10 cellular contexts compared by ENCODE assay signal in the genomic region with DNA sequence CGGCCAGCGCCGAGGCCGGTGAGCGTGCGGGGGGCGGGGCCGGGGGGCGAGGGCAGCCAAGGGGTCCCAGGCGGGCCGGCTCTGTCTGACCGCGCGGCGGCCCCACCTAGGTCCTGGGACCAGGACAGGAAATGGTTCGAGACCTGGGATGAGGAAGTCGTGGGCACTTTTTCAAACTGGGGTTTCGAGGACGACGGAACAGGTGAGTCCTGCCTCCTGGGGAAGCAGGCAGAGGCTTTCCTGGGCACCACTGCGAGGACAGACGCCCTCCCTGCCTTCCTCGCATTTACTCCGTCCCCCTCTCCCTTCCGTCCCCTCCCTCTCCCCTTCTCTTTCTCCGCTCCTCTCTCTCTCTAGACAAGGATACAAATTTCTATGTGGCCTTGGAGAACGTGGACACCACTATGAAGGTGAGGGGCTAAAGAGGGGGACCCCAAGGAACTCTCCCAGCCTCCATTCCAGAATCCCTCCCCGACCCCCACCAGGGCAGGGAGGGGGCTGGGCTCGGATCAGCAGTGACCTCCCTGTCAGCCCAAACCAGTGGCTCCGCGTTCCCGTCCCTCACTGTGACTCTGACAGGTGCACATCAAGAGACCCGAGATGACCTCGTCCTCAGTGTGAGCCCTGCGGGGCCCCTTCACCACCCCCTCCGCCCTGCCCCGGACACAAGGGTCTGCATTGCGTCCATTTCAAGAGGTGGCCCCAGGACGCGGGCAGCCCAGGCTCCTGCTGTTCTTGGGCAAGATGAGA. TPM values are rescaled to one million over a fixed set of nuclear protein-coding genes. Genes with fewer than 3 reads are reported as not detected.
DNase-seq lines count a peak whose midpoint lies in the region; ATAC-seq and TF ChIP-seq lines count a peak whose summit lies in the region.
"Had no signal": no experiment of that assay in that cellular context is flagged by ENCODE, and none has a peak within 500 bp of the region (broad histone marks: within the 10 kb centered on the region; RNA-seq: fewer than 3 reads in every experiment).

No MANE protein-coding gene starts in this region.

- no peak overlapping the region for H3K4me3 Mint-ChIP-seq in activated T-cell treated with anti-CD3 and anti-CD28 coated beads, Interleukin-2, amount 50 U/mL, for 24 hours

- TF ChIP-seq CTCF in stomach (IDR thresholded peaks at IDR 0.05), result peak in 1 of 7 experiments; percentile 3

- DNase-seq in activated CD4-positive, alpha-beta T cell treated with anti-CD3 and anti-CD28 coated beads for 48 hours, result peak; percentile 17
- no peak for DNase-seq in activated CD4-positive, alpha-beta T cell treated with anti-CD3 and anti-CD28 coated beads, Interleukin-2, amount 50 U/mL, for 1 hour
- peak; percentile 41 for DNase-seq in activated T-cell treated with anti-CD3 and anti-CD28 coated beads, Interleukin-2, amount 50 U/mL, for 24 hours
- DNase-seq in iPS-NIHi7 (ENCODE audit: extremely low spot score) (peak; percentile 60), stomach (no peak), OCI-M2 (lab: John Stamatoyannopoulos, UW; ENCODE audit: unreplicated experiment) (no peak)
- DNase-seq: amygdala had no signal

- H3K36me3 ChIP-seq in stomach, result no peaks in the 10 kb centered on the region

- H3K4me3 ChIP-seq in stomach, result peak overlapping the region; percentile 21 to 50 (median 36)

- H3K4me1 ChIP-seq in stomach, result peaks cover 15 to 22% (median 20%) of the 10 kb centered on the region in 4 donors

- peaks cover 27 to 93% (median 60%) of the 10 kb centered on the region in 3 donors for H3K27me3 ChIP-seq in stomach

- H3K27ac ChIP-seq in stomach, result no peak overlapping the region

- WGBS in stomach, 5 donors, result 9 to 15% (median 10%) methylated on average over 36 to 40 of the region's 40 CpGs

- no peaks in the 10 kb centered on the region for H3K9me3 Mint-ChIP-seq in activated T-cell treated with anti-CD3 and anti-CD28 coated beads, Interleukin-2, amount 50 U/mL, for 24 hours

- TF ChIP-seq EP300 in stomach (IDR thresholded peaks at IDR 0.05), result no peak

- intact Hi-C loops in stomach (cut with DNase I; ENCODE audit: low total_unique reads), result no loop called here

- TF ChIP-seq POLR2A in stomach (IDR thresholded peaks at IDR 0.05), result no peak

- no peak overlapping the region for H3K27ac Mint-ChIP-seq in activated T-cell treated with anti-CD3 and anti-CD28 coated beads, Interleukin-2, amount 50 U/mL, for 24 hours

- H3K9me3 ChIP-seq in stomach, result no peaks in the 10 kb centered on the region

- peaks cover 17% of the 10 kb centered on the region for H3K4me1 Mint-ChIP-seq in activated T-cell treated with anti-CD3 and anti-CD28 coated beads, Interleukin-2, amount 50 U/mL, for 24 hours (ENCODE audit: low read depth)

- ATAC-seq in HG02678 (IDR thresholded peaks at IDR 0.05; ENCODE audit: unreplicated experiment) (no peak), HG03378 (IDR thresholded peaks at IDR 0.05; ENCODE audit: unreplicated experiment) (no peak)

- H3K27me3 Mint-ChIP-seq in activated T-cell treated with anti-CD3 and anti-CD28 coated beads, Interleukin-2, amount 50 U/mL, for 24 hours, result peaks cover 66% of the 10 kb centered on the region

- no peaks in the 10 kb centered on the region for H3K36me3 Mint-ChIP-seq in activated T-cell treated with anti-CD3 and anti-CD28 coated beads, Interleukin-2, amount 50 U/mL, for 24 hours (ENCODE audit: low read depth)

RNA-seq across cellular contexts. Expression of gene MUC12, which starts 2.6 kb away (rescaled TPM):
- total RNA-seq in stomach, result 10 to 100 TPM in 1 of 5 donors, under 1 TPM in 3, not detected in 1; under 0.01 to 76.8 (median 0.58) TPM
- 10 to 100 TPM in 1 of 3 donors, 1 to 10 TPM in 2; 1.4 to 13.9 (median 5.5) TPM for polyA plus RNA-seq in stomach

RNA-seq across cellular contexts. Expression of gene MUC3A, which starts 17.4 kb away (rescaled TPM):
- total RNA-seq in stomach, result 100 to 1,000 TPM in 1 of 5 donors, 1 to 10 TPM in 3, under 1 TPM in 1; 0.45 to 527 (median 1.9) TPM
- under 1 TPM; 0.45 to 0.76 (median 0.62) TPM for polyA plus RNA-seq in stomach

RNA-seq across cellular contexts. Expression of gene MUC17, which starts 53.2 kb away (rescaled TPM):
- total RNA-seq in stomach, result under 1 TPM in 1 of 5 donors, not detected in 4; 0.73 TPM
- not detected for polyA plus RNA-seq in stomach
- total RNA-seq: kidney epithelial cell had no signal

Comparison
In these comparisons a context has a peak if more than half of its experiments do, and no peak if none do; other contexts are left out.
1. DNase-seq: peak in activated CD4-positive, alpha-beta T cell treated with anti-CD3 and anti-CD28 coated beads for 48 hours (single experiment), activated T-cell treated with anti-CD3 and anti-CD28 coated beads, Interleukin-2, amount 50 U/mL, for 24 hours (single experiment) and iPS-NIHi7 (single experiment); none in activated CD4-positive, alpha-beta T cell treated with anti-CD3 and anti-CD28 coated beads, Interleukin-2, amount 50 U/mL, for 1 hour (single experiment), stomach (single experiment) and OCI-M2 (single experiment).